27 cellular contexts compared by ENCODE assay signal in genomic region chr14:92502541-92503286, GRCh38. TPM values are rescaled to one million over a fixed set of nuclear protein-coding genes. Genes with fewer than 3 reads are reported as not detected.
DNase-seq lines count a peak whose midpoint lies in the region; ATAC-seq, FAIRE-seq and TF ChIP-seq lines count a peak whose summit lies in the region.
"Had no signal": no experiment of that assay in that cellular context is flagged by ENCODE, and none has a peak within 500 bp of the region (broad histone marks: within the 10 kb centered on the region; RNA-seq: fewer than 3 reads in every experiment).

No MANE protein-coding gene starts in this region.

- DNase-seq in NCI-H2196 (lab: John Stamatoyannopoulos, UW; ENCODE audit: unreplicated experiment) (peak; percentile 0), NCI-H2196 treated with DMSO at 0.1 percent for 48 hours (lab: John Stamatoyannopoulos, UW; ENCODE audit: unreplicated experiment) (no peak), bronchial epithelial cell (ENCODE audit: low read depth) (no peak), type B pancreatic cell (ENCODE audit: extremely low spot score, unreplicated experiment) (no peak), WTC11 (ENCODE audit: low spot score) (no peak), kidney (no peak), NCI-H1436 treated with DMSO at 0.1 percent for 48 hours (lab: John Stamatoyannopoulos, UW) (no peak)
- DNase-seq: activated CD4-positive, alpha-beta T cell treated with anti-CD3 and anti-CD28 coated beads for 4 hours; activated CD8-positive, alpha-beta memory T cell treated with anti-CD3 and anti-CD28 coated beads, Interleukin-2, amount 10 ng/mL, durations not matched to agents 7 days and 5 days; body of pancreas; colonic mucosa; COR-L47; Karpas-422; left lung; MV-4-11; NCI-H1694; NCI-H748 treated with DMSO at 0.1 percent for 48 hours; OCI-M1; stimulated activated CD4-positive, alpha-beta T cell treated with anti-CD3 and anti-CD28 coated beads, Interleukin-2, amount 100 ng/mL, for 24 hours; stimulated activated naive CD4-positive, alpha-beta T cell had no signal

- no peak overlapping the region for H3K4me3 ChIP-seq in bronchial epithelial cell (ENCODE audit: low read depth, low read length)
- no peak overlapping the region for H3K4me3 ChIP-seq in mesodermal cell (ENCODE audit: extremely low read depth, insufficient read depth, low read length, poor library complexity, severe bottlenecking)
- no peak overlapping the region for H3K4me3 ChIP-seq in kidney (ENCODE audit: low read length in 2 of 2)
- H3K4me3 ChIP-seq: BLaER1, body of pancreas, colonic mucosa, GM23338, left lung had no signal

- H3K27ac Mint-ChIP-seq in type B pancreatic cell (peak overlapping the region; percentile 31), WTC11 (no peak overlapping the region)
- H3K27ac Mint-ChIP-seq: activated CD8-positive, alpha-beta memory T cell treated with anti-CD3 and anti-CD28 coated beads, Interleukin-2, amount 10 ng/mL, durations not matched to agents 7 days and 5 days; activated naive CD8-positive, alpha-beta T cell; activated T-helper 1 cell treated with anti-CD3 and anti-CD28 coated beads, Interleukin-12 subunit alpha, Interleukin-12 subunit beta, Interleukin-2, Interleukin-4 antibody, amounts not matched to agents 30 ng/mL and 10 ng/mL and 1 ng/mL, durations not matched to agents 14 hours and 24 hours and 36 hours; GM23338 had no signal

- H3K9me3 Mint-ChIP-seq in type B pancreatic cell (no peaks in the 10 kb centered on the region), WTC11 (no peaks in the 10 kb centered on the region)
- H3K9me3 Mint-ChIP-seq: activated T-helper 1 cell treated with anti-CD3 and anti-CD28 coated beads, Interleukin-12 subunit alpha, Interleukin-12 subunit beta, Interleukin-2, Interleukin-4 antibody, amounts not matched to agents 30 ng/mL and 10 ng/mL and 1 ng/mL, durations not matched to agents 14 hours and 24 hours and 36 hours; GM23338; nephron had no signal

- no peak for ATAC-seq in WTC11
- ATAC-seq: activated CD8-positive, alpha-beta memory T cell treated with anti-CD3 and anti-CD28 coated beads, Interleukin-2, amount 10 ng/mL, durations not matched to agents 7 days and 5 days; body of pancreas; GM23338; left lung had no signal

- POLR2A ChIA-PET in WTC11 (lab: Charles Lee) = no interaction called here

- H3K27me3 ChIP-seq in bronchial epithelial cell (ENCODE audit: control insufficient read depth, insufficient read depth, low read length) = no peaks in the 10 kb centered on the region
- H3K27me3 ChIP-seq: BLaER1, body of pancreas, colonic mucosa, left lung had no signal

- H3K4me1 ChIP-seq in mesodermal cell (ENCODE audit: control insufficient read depth, insufficient read depth, low read length, poor library complexity, severe bottlenecking) (peaks cover 32% of the 10 kb centered on the region), kidney (ENCODE audit: control insufficient read depth in 1 of 2, insufficient read depth in 1 of 2, low read depth in 1 of 2, low read length in 2 of 2) (peaks cover 0 to 2% of the 10 kb centered on the region in 2 donors)
- H3K4me1 ChIP-seq: body of pancreas, colonic mucosa had no signal

- intact Hi-C loops in kidney (cut with DNase I) = no loop called here

- no peaks in the 10 kb centered on the region for H3K9me3 ChIP-seq in mesodermal cell (ENCODE audit: control insufficient read depth, low read length)
- H3K9me3 ChIP-seq in kidney (ENCODE audit: control insufficient read depth in 1 of 2, low read length in 2 of 2) = no peaks in the 10 kb centered on the region
- H3K9me3 ChIP-seq: BLaER1, body of pancreas, colonic mucosa, left lung had no signal

- FAIRE-seq in bronchial epithelial cell (lab: Jason Lieb, UNC) = peak; percentile 7
- FAIRE-seq in kidney (lab: Jason Lieb, UNC) = no peak
- FAIRE-seq: A204.1 had no signal

- no peak overlapping the region for H3K4me3 Mint-ChIP-seq in type B pancreatic cell
- H3K4me3 Mint-ChIP-seq in WTC11 = no peak overlapping the region
- H3K4me3 Mint-ChIP-seq: activated CD8-positive, alpha-beta memory T cell treated with anti-CD3 and anti-CD28 coated beads, Interleukin-2, amount 10 ng/mL, durations not matched to agents 7 days and 5 days; activated naive CD8-positive, alpha-beta T cell; activated T-helper 1 cell treated with anti-CD3 and anti-CD28 coated beads, Interleukin-12 subunit alpha, Interleukin-12 subunit beta, Interleukin-2, Interleukin-4 antibody, amounts not matched to agents 30 ng/mL and 10 ng/mL and 1 ng/mL, durations not matched to agents 14 hours and 24 hours and 36 hours; GM23338; nephron had no signal

- WGBS in mesodermal cell (ENCODE audit: insufficient coverage in 2 of 2), 2 experiments = 85 to 97% methylated on average over 6 to 8 of the region's 9 CpGs

- TF ChIP-seq CTCF in bronchial epithelial cell (IDR thresholded peaks at IDR 0.05; ENCODE audit: insufficient read depth, low read length, severe bottlenecking) (no peak), type B pancreatic cell (conservative IDR thresholded peaks at IDR 0.05) (no peak), WTC11 (IDR thresholded peaks at IDR 0.05) (no peak), kidney (IDR thresholded peaks at IDR 0.05; ENCODE audit: borderline replicate concordance, extremely low read depth, insufficient read depth) (no peak)

- H3K36me3 Mint-ChIP-seq in type B pancreatic cell (no peaks in the 10 kb centered on the region), WTC11 (no peaks in the 10 kb centered on the region)
- H3K36me3 Mint-ChIP-seq: activated CD8-positive, alpha-beta memory T cell treated with anti-CD3 and anti-CD28 coated beads, Interleukin-2, amount 10 ng/mL, durations not matched to agents 7 days and 5 days; activated naive CD8-positive, alpha-beta T cell had no signal

- H3K27me3 Mint-ChIP-seq in type B pancreatic cell (peaks cover 4% of the 10 kb centered on the region), WTC11 (ENCODE audit: low read depth) (no peaks in the 10 kb centered on the region)
- H3K27me3 Mint-ChIP-seq: activated naive CD8-positive, alpha-beta T cell had no signal

- H3K9ac ChIP-seq in kidney (ENCODE audit: low read length in 2 of 2) = no peak overlapping the region
- H3K9ac ChIP-seq: BLaER1 had no signal

- H3K27ac ChIP-seq in mesodermal cell (ENCODE audit: low read depth, low read length, severe bottlenecking) (peak overlapping the region; percentile 95), kidney (ENCODE audit: low read depth in 2 of 2, low read length in 2 of 2) (no peak overlapping the region)
- H3K27ac ChIP-seq: BLaER1, body of pancreas, colonic mucosa, left lung had no signal

- CTCF ChIA-PET in WTC11 (lab: Charles Lee) = no interaction called here

- H3K4me1 Mint-ChIP-seq in type B pancreatic cell (ENCODE audit: unreplicated experiment) (peaks cover 17% of the 10 kb centered on the region), WTC11 (peaks cover 17% of the 10 kb centered on the region)

- no peaks in the 10 kb centered on the region for H3K36me3 ChIP-seq in bronchial epithelial cell (ENCODE audit: control insufficient read depth, insufficient read depth, low read length)
- no peaks in the 10 kb centered on the region for H3K36me3 ChIP-seq in mesodermal cell (ENCODE audit: control insufficient read depth, insufficient read depth, low read length)
- no peaks in the 10 kb centered on the region for H3K36me3 ChIP-seq in kidney (ENCODE audit: control insufficient read depth in 1 of 2, insufficient read depth in 2 of 2, low read length in 2 of 2)
- H3K36me3 ChIP-seq: BLaER1, colonic mucosa, left lung had no signal

TF ChIP-seq in WTC11, 78 proteins besides CTCF, POLR2A, EP300 and RAD21:
- no peak for TF ChIP-seq ZBTB43 (CRISPR knock-in tag; IDR thresholded peaks at IDR 0.05)
- TF ChIP-seq NFE2L1 (CRISPR knock-in tag; IDR thresholded peaks at IDR 0.05) = no peak
- TF ChIP-seq ZNF512 (CRISPR knock-in tag; IDR thresholded peaks at IDR 0.05; ENCODE audit: borderline replicate concordance) = no peak
- TF ChIP-seq ZNF138 (CRISPR knock-in tag; conservative IDR thresholded peaks at IDR 0.05) = no peak
- TF ChIP-seq CDX4 (CRISPR knock-in tag; IDR thresholded peaks at IDR 0.05; ENCODE audit: borderline replicate concordance) = no peak
- TF ChIP-seq TEAD4 (CRISPR knock-in tag; IDR thresholded peaks at IDR 0.05) = no peak
TF ChIP-seq in WTC11: peak in this region for 0.

RNA-seq across cellular contexts. Expression of gene RIN3, which starts 10.9 kb away (rescaled TPM):
- total RNA-seq in bronchial epithelial cell = 2.9 and 3.5 TPM in 2 replicates
- polyA plus RNA-seq in mesodermal cell (2013, experiment 1 of 2) = 11.1 TPM
- polyA plus RNA-seq in mesodermal cell (2013, experiment 2 of 2) = 9.1 TPM
- total RNA-seq in type B pancreatic cell (ENCODE audit: low replicate concordance) = 11.3 and 12.9 TPM in 2 replicates
- 2.7 to 3.3 TPM (median 3.0 TPM) in 3 replicates for total RNA-seq in WTC11 (2021)
- 30.4 TPM for total RNA-seq in kidney
- 7.1 TPM for polyA plus RNA-seq in kidney (ENCODE audit: insufficient read depth, low read depth, low replicate concordance)
